In genomic region chr5:56470007-56470406, GRCh38 we compare ENCODE assay signal across 27 cellular contexts.
"Had no signal": no experiment of that assay in that cellular context is flagged by ENCODE, and none has a peak within 500 bp of the region (broad histone marks: within the 10 kb centered on the region; RNA-seq: fewer than 3 reads in every experiment).

No MANE protein-coding gene starts in this region.

- ATAC-seq: activated CD4-positive, alpha-beta T cell treated with anti-CD3 and anti-CD28 coated beads for 36 hours; activated naive CD4-positive, alpha-beta T cell treated with anti-CD3 and anti-CD28 coated beads, Interleukin-2, amount 50 U/mL, for 72 hours; activated T-cell treated with anti-CD3 and anti-CD28 coated beads, Interleukin-2, amount 50 U/mL, for 72 hours; effector memory CD8-positive, alpha-beta T cell; foreskin keratinocyte; gastrocnemius medialis had no signal

- H3K27ac ChIP-seq: ascending aorta, cardiac muscle cell, coronary artery, esophagus muscularis mucosa, foreskin keratinocyte, gastrocnemius medialis had no signal

- H3K4me1 ChIP-seq: ascending aorta had no signal

- H3K4me3 ChIP-seq: ascending aorta, breast epithelium, cardiac muscle cell, coronary artery, esophagus muscularis mucosa, gastrocnemius medialis had no signal

- H3K9me3 ChIP-seq: ascending aorta, breast epithelium, esophagus muscularis mucosa, gastrocnemius medialis had no signal

- H3K27me3 ChIP-seq: ascending aorta, breast epithelium, cardiac muscle cell, esophagus muscularis mucosa, foreskin keratinocyte, gastrocnemius medialis had no signal

- H3K36me3 ChIP-seq: ascending aorta, breast epithelium, cardiac muscle cell, esophagus muscularis mucosa, gastrocnemius medialis had no signal

- DNase-seq: activated CD4-positive, alpha-beta memory T cell treated with anti-CD3 and anti-CD28 coated beads, Interleukin-2, amount 10 ng/mL, durations not matched to agents 7 days and 5 days; activated CD4-positive, alpha-beta T cell treated with anti-CD3 and anti-CD28 coated beads for 36 hours; activated CD4-positive, alpha-beta T cell treated with anti-CD3 and anti-CD28 coated beads, Interleukin-2, amount 10 ng/mL, durations not matched to agents 24 days and 14 days; activated CD4-positive, CD25-positive, alpha-beta regulatory T cell; activated CD4-positive, CD25-positive, alpha-beta regulatory T cell treated with anti-CD3 and anti-CD28 coated beads, Interleukin-2, amount 50 U/mL, for 72 hours; activated CD8-positive, alpha-beta memory T cell treated with anti-CD3 and anti-CD28 coated beads, Interleukin-2, amount 50 U/mL, for 48 hours; activated gamma-delta T cell; activated naive CD4-positive, alpha-beta T cell; activated naive CD4-positive, alpha-beta T cell treated with anti-CD3 and anti-CD28 coated beads, Interleukin-2, amount 10 ng/mL, durations not matched to agents 7 days and 5 days; activated naive CD8-positive, alpha-beta T cell treated with anti-CD3 and anti-CD28 coated beads, Interleukin-2, amount 10 ng/mL, durations not matched to agents 7 days and 5 days; activated T-cell treated with anti-CD3 and anti-CD28 coated beads for 4 hours; activated T-cell treated with anti-CD3 and anti-CD28 coated beads, Interleukin-2, amount 50 U/mL, for 24 hours; activated T-cell treated with anti-CD3 and anti-CD28 coated beads, Interleukin-2, amount 50 U/mL, for 72 hours; dermis blood vessel endothelial cell; effector CD4-positive, alpha-beta T cell; effector memory CD8-positive, alpha-beta T cell; erythroblast; foreskin keratinocyte; gastrocnemius medialis; glutamatergic neuron; T-helper 2 cell had no signal
